In the genomic region with DNA sequence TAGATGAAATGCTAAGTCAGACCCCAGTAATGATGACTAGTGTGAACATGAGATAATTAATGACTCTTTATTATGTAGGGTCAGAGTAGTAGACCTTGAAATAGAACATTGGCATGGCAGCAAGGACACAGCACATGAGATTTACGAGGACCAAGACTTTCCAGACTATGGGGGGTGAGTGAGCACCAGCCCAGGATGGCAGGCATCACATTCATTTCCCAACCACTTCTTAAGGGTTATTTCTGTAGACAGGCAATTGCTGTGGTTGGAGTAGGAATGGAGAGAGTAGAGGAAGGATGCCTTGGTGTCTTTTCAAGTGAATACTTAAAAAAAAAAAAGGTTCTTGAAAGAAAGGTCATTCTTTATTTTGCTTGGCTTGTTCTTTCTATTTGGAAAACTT, we compare ENCODE assay signal across 23 cellular contexts.
"Had no signal": no experiment of that assay in that cellular context is flagged by ENCODE, and none has a peak within 500 bp of the region (broad histone marks: within the 10 kb centered on the region; RNA-seq: fewer than 3 reads in every experiment).

No MANE protein-coding gene starts in this region.

- H3K36me3 ChIP-seq: esophagus squamous epithelium, lower lobe of right lung, ovary, sigmoid colon, thoracic aorta, transverse colon, upper lobe of right lung, vagina had no signal

- DNase-seq: cerebellar nuclear complex; cortex of kidney; effector memory CD8-positive, alpha-beta T cell; erythroblast; esophagus squamous epithelium; head of caudate nucleus; left ventricle myocardium superior; lower lobe of right lung; naive thymus-derived CD4-positive, alpha-beta T cell; nephron progenitor cell; nucleus accumbens; ovary; posterior cingulate gyrus; sigmoid colon; small intestine; stimulated activated CD4-positive, alpha-beta T cell treated with anti-CD3 and anti-CD28 coated beads, Interleukin-15, amount 100 ng/mL, for 24 hours; stimulated activated CD4-positive, alpha-beta T cell treated with anti-CD3 and anti-CD28 coated beads, Interleukin-2, amount 100 ng/mL, for 48 hours; stimulated activated naive B cell treated with anti-CD40 and anti-IgM and Interleukin-4, amounts not matched to agents 10 μg/mL and 1 μg/mL and 100 μg/mL, for 72 hours; transverse colon; upper lobe of right lung had no signal

- H3K9me3 ChIP-seq: esophagus squamous epithelium, lower lobe of right lung, ovary, sigmoid colon, thoracic aorta, transverse colon, upper lobe of right lung, vagina had no signal

- H3K36me3 Mint-ChIP-seq: naive thymus-derived CD4-positive, alpha-beta T cell; stimulated activated naive B cell treated with anti-CD40 and anti-IgM and Interleukin-4, amounts not matched to agents 10 μg/mL and 1 μg/mL and 100 μg/mL, for 72 hours had no signal

- H3K9me3 Mint-ChIP-seq: effector memory CD8-positive, alpha-beta T cell; naive thymus-derived CD4-positive, alpha-beta T cell; nephron progenitor cell; stimulated activated naive B cell treated with anti-CD40 and anti-IgM and Interleukin-4, amounts not matched to agents 10 μg/mL and 1 μg/mL and 100 μg/mL, for 72 hours; stimulated activated naive CD8-positive, alpha-beta T cell treated with anti-CD3 and anti-CD28 coated beads, Interleukin-15, Interleukin-2, amounts not matched to agents 100 ng/mL and 50 ng/mL, for 24 hours had no signal

- H3K27me3 ChIP-seq: esophagus squamous epithelium, ovary, sigmoid colon, transverse colon, upper lobe of right lung, vagina had no signal

- H3K4me3 Mint-ChIP-seq: effector memory CD8-positive, alpha-beta T cell; naive thymus-derived CD4-positive, alpha-beta T cell; nephron progenitor cell; stimulated activated naive B cell treated with anti-CD40 and anti-IgM and Interleukin-4, amounts not matched to agents 10 μg/mL and 1 μg/mL and 100 μg/mL, for 72 hours; stimulated activated naive CD8-positive, alpha-beta T cell treated with anti-CD3 and anti-CD28 coated beads, Interleukin-15, Interleukin-2, amounts not matched to agents 100 ng/mL and 50 ng/mL, for 24 hours had no signal

- H3K27ac Mint-ChIP-seq: effector memory CD8-positive, alpha-beta T cell; nephron progenitor cell; stimulated activated naive B cell treated with anti-CD40 and anti-IgM and Interleukin-4, amounts not matched to agents 10 μg/mL and 1 μg/mL and 100 μg/mL, for 72 hours; stimulated activated naive CD8-positive, alpha-beta T cell treated with anti-CD3 and anti-CD28 coated beads, Interleukin-15, Interleukin-2, amounts not matched to agents 100 ng/mL and 50 ng/mL, for 24 hours had no signal

- H3K27ac ChIP-seq: esophagus squamous epithelium, lower lobe of right lung, thoracic aorta, transverse colon, upper lobe of right lung, vagina had no signal

- H3K4me3 ChIP-seq: esophagus squamous epithelium, lower lobe of right lung, ovary, sigmoid colon, thoracic aorta, transverse colon, upper lobe of right lung, vagina had no signal

- ATAC-seq: effector memory CD8-positive, alpha-beta T cell; left ventricle myocardium superior; lower lobe of right lung; naive thymus-derived CD4-positive, alpha-beta T cell; stimulated activated naive B cell treated with anti-CD40 and anti-IgM and Interleukin-4, amounts not matched to agents 10 μg/mL and 1 μg/mL and 100 μg/mL, for 72 hours; upper lobe of right lung had no signal
